ENCODE assay signal across 4 cellular contexts in the genomic region with DNA sequence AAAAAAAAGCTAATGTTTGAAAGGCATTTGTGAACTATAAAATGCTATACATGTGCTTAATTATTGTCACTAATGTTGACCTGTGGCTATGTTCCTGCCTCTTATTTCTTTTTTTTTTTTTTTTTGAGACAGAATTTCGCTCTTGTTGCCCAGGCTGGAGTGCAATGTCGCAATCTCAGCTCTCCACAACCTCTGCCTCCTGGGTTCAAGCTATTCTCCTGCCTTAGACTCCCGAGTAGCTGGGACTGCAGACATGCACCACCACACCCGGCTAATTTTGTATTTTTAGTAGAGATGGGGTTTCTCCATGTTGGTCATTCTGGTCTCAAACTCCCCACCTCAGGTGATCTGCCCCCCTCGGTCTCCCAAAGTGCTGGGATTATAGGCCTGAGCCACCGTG.
TF ChIP-seq lines count a peak whose summit lies in the region.
"Not testable (repeated sequence)": the region's sequence is repeated elsewhere in the genome, so short reads cannot be mapped to it uniquely, and the experiment has no call there.

No MANE protein-coding gene starts in this region.

TF ChIP-seq in HEK293T, 16 proteins besides CTCF, POLR2A, EP300 and RAD21:
- TF ChIP-seq ZNF384 (IDR thresholded peaks at IDR 0.05) = 0 out of 2 replicates have a peak, but pooled peaks have one; percentile 24

TF ChIP-seq in IMR-90, 13 proteins besides CTCF, POLR2A, EP300 and RAD21:
- TF ChIP-seq CEBPB (IDR thresholded peaks at IDR 0.05; ENCODE audit: low read depth, low read length) = peak; percentile 14; the same call in 1 of the 2 replicates

TF ChIP-seq in K562, 482 proteins besides CTCF, POLR2A, EP300 and RAD21:
- not testable (repeated sequence) for TF ChIP-seq CEBPG (CRISPR knock-in tag; IDR thresholded peaks at IDR 0.05)
- TF ChIP-seq CEBPG (tag; conservative IDR thresholded peaks at IDR 0.05 in 1 of 2, IDR thresholded peaks at IDR 0.05 in 1 of 2) (peak in 1 of 2 experiments; percentile 27; a peak in 1 of 4 replicates), CEBPB (tag; IDR thresholded peaks at IDR 0.05) (peak; percentile 71)

TF ChIP-seq in HepG2, 621 proteins besides CTCF, POLR2A, EP300 and RAD21:
- 0 out of 2 replicates have a peak, but pooled peaks have one; percentile 5 for TF ChIP-seq CEBPB (IDR thresholded peaks at IDR 0.05; ENCODE audit: borderline replicate concordance, low read depth, low read length)
